ENCODE assay signal across 19 cellular contexts in the genomic region with DNA sequence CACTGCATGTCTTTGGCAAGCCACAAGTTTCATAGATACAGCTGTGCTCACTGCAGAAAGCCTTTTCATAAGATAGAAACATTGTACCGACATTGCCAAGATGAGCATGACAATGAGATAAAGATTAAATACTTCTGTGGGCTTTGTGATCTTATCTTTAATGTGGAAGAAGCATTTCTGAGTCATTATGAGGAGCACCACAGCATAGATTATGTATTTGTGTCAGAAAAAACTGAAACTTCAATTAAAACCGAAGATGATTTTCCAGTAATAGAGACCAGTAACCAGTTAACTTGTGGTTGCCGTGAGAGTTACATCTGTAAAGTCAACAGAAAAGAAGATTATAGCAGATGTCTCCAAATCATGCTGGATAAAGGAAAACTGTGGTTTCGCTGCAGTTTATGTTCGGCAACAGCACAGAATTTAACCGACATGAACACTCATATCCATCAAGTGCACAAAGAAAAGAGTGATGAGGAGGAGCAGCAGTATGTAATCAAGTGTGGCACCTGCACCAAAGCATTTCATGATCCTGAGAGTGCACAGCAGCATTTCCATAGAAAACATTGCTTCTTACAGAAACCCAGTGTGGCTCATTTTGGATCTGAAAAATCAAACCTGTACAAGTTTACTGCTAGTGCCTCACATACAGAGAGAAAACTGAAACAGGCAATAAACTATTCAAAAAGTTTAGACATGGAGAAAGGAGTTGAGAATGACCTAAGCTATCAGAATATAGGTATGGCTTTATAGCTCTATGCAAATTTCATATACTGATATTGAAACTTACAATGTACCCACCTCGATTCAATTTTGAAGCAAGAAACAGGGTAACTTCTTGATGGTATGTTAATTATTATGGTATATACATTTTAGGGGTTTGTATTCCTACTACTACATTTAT. TPM values are rescaled to one million over a fixed set of nuclear protein-coding genes. Genes with fewer than 3 reads are reported as not detected.
A peak's percentile ranks its signal among the peaks of the same experiment; 100 is the strongest.
DNase-seq lines count a peak whose midpoint lies in the region; ATAC-seq, FAIRE-seq and TF ChIP-seq lines count a peak whose summit lies in the region.
"Had no signal": no experiment of that assay in that cellular context is flagged by ENCODE, and none has a peak within 500 bp of the region (broad histone marks: within the 10 kb centered on the region; RNA-seq: fewer than 3 reads in every experiment).

No MANE protein-coding gene starts in this region.

- intact Hi-C loops in activated CD4-positive, alpha-beta T cell treated with anti-CD3 and anti-CD28 coated beads, Interleukin-2, amount 10 ng/mL, durations not matched to agents 24 days and 14 days (cut with micrococcal nuclease), result loop anchor here (1.0 kb wide), 3 partner anchors 10 to 59 kb away; a partner anchor contains a TSS

- no peak for ATAC-seq in effector memory CD8-positive, alpha-beta T cell (replicated peaks)
- ATAC-seq in stimulated activated memory B cell treated with anti-CD40 and anti-IgM and Interleukin-4, amounts not matched to agents 10 μg/mL and 1 μg/mL and 100 μg/mL, for 72 hours, result no peak

- H3K27me3 Mint-ChIP-seq in activated CD4-positive, alpha-beta T cell treated with anti-CD3 and anti-CD28 coated beads, Interleukin-2, amount 10 ng/mL, durations not matched to agents 24 days and 14 days, result no peaks in the 10 kb centered on the region
- H3K27me3 Mint-ChIP-seq in activated CD4-positive, alpha-beta memory T cell treated with anti-CD3 and anti-CD28 coated beads, Interleukin-2, amount 10 ng/mL, durations not matched to agents 7 days and 5 days, result no peaks in the 10 kb centered on the region
- H3K27me3 Mint-ChIP-seq in effector memory CD8-positive, alpha-beta T cell, result no peaks in the 10 kb centered on the region
- no peaks in the 10 kb centered on the region for H3K27me3 Mint-ChIP-seq in stimulated activated memory B cell treated with anti-CD40 and anti-IgM and Interleukin-4, amounts not matched to agents 10 μg/mL and 1 μg/mL and 100 μg/mL, for 72 hours
- H3K27me3 Mint-ChIP-seq: B cell, IgD-negative memory B cell had no signal

- POLR2A ChIA-PET in activated CD4-positive, alpha-beta memory T cell treated with anti-CD3 and anti-CD28 coated beads, Interleukin-2, amount 10 ng/mL, durations not matched to agents 7 days and 5 days (lab: Charles Lee), result no interaction called here

- peak overlapping the region; percentile 51 for H3K4me3 Mint-ChIP-seq in activated CD4-positive, alpha-beta T cell treated with anti-CD3 and anti-CD28 coated beads, Interleukin-2, amount 10 ng/mL, durations not matched to agents 24 days and 14 days
- H3K4me3 Mint-ChIP-seq in activated CD4-positive, alpha-beta memory T cell treated with anti-CD3 and anti-CD28 coated beads, Interleukin-2, amount 10 ng/mL, durations not matched to agents 7 days and 5 days, result peak overlapping the region; percentile 38
- no peak overlapping the region for H3K4me3 Mint-ChIP-seq in effector memory CD8-positive, alpha-beta T cell
- no peak overlapping the region for H3K4me3 Mint-ChIP-seq in stimulated activated memory B cell treated with anti-CD40 and anti-IgM and Interleukin-4, amounts not matched to agents 10 μg/mL and 1 μg/mL and 100 μg/mL, for 72 hours
- H3K4me3 Mint-ChIP-seq: B cell, HFFc6, IgD-negative memory B cell had no signal

- H3K4me1 Mint-ChIP-seq in activated CD4-positive, alpha-beta T cell treated with anti-CD3 and anti-CD28 coated beads, Interleukin-2, amount 10 ng/mL, durations not matched to agents 24 days and 14 days, result peaks cover 16% of the 10 kb centered on the region
- peaks cover 26% of the 10 kb centered on the region for H3K4me1 Mint-ChIP-seq in activated CD4-positive, alpha-beta memory T cell treated with anti-CD3 and anti-CD28 coated beads, Interleukin-2, amount 10 ng/mL, durations not matched to agents 7 days and 5 days
- peaks cover 0 to 7% of the 10 kb centered on the region in 2 donors for H3K4me1 Mint-ChIP-seq in effector memory CD8-positive, alpha-beta T cell (ENCODE audit: low read depth in 2 of 2)
- no peaks in the 10 kb centered on the region for H3K4me1 Mint-ChIP-seq in stimulated activated memory B cell treated with anti-CD40 and anti-IgM and Interleukin-4, amounts not matched to agents 10 μg/mL and 1 μg/mL and 100 μg/mL, for 72 hours
- H3K4me1 Mint-ChIP-seq: B cell, IgD-negative memory B cell had no signal

- CTCF ChIA-PET in activated CD4-positive, alpha-beta memory T cell treated with anti-CD3 and anti-CD28 coated beads, Interleukin-2, amount 10 ng/mL, durations not matched to agents 7 days and 5 days (lab: Charles Lee), result no interaction called here

- no peak for DNase-seq in activated CD4-positive, alpha-beta T cell treated with anti-CD3 and anti-CD28 coated beads, Interleukin-2, amount 10 ng/mL, durations not matched to agents 24 days and 14 days
- no peak for DNase-seq in activated CD4-positive, alpha-beta T cell treated with anti-CD3 and anti-CD28 coated beads, Interleukin-2, amount 50 U/mL, for 4 hours
- DNase-seq in H54 (ENCODE audit: insufficient read length, low spot score) (no peak), germinal center (ENCODE audit: low spot score) (no peak)
- no peak for DNase-seq in activated CD4-positive, alpha-beta memory T cell treated with anti-CD3 and anti-CD28 coated beads, Interleukin-2, amount 10 ng/mL, durations not matched to agents 7 days and 5 days
- DNase-seq in effector memory CD8-positive, alpha-beta T cell, result no peak
- DNase-seq in stimulated activated naive CD4-positive, alpha-beta T cell treated with Interleukin-2 at 50 U/mL for 16 hours (lab: John Stamatoyannopoulos, UW), result no peak
- DNase-seq: activated effector memory CD4-positive, alpha-beta T cell treated with Interleukin-2 at 50 U/mL for 16 hours; effector CD8-positive, alpha-beta T cell; esophagus squamous epithelium; HFFc6; NCI-H1694; NCI-H69; nucleus accumbens; small intestine; stimulated activated CD4-positive, alpha-beta T cell treated with anti-CD3 and anti-CD28 coated beads, Interleukin-4, amount 100 ng/mL, for 4 hours had no signal

- TF ChIP-seq POLR2A in H54 (IDR thresholded peaks at IDR 0.05; ENCODE audit: low read depth, low read length), result no peak

- peaks cover 7% of the 10 kb centered on the region for H3K9me3 Mint-ChIP-seq in activated CD4-positive, alpha-beta T cell treated with anti-CD3 and anti-CD28 coated beads, Interleukin-2, amount 10 ng/mL, durations not matched to agents 24 days and 14 days
- H3K9me3 Mint-ChIP-seq in activated CD4-positive, alpha-beta memory T cell treated with anti-CD3 and anti-CD28 coated beads, Interleukin-2, amount 10 ng/mL, durations not matched to agents 7 days and 5 days, result no peaks in the 10 kb centered on the region
- H3K9me3 Mint-ChIP-seq in effector memory CD8-positive, alpha-beta T cell, result no peaks in the 10 kb centered on the region
- H3K9me3 Mint-ChIP-seq in stimulated activated memory B cell treated with anti-CD40 and anti-IgM and Interleukin-4, amounts not matched to agents 10 μg/mL and 1 μg/mL and 100 μg/mL, for 72 hours, result no peaks in the 10 kb centered on the region
- H3K9me3 Mint-ChIP-seq: HFFc6, IgD-negative memory B cell had no signal

- H3K36me3 Mint-ChIP-seq in activated CD4-positive, alpha-beta T cell treated with anti-CD3 and anti-CD28 coated beads, Interleukin-2, amount 10 ng/mL, durations not matched to agents 24 days and 14 days (ENCODE audit: low read depth), result peaks cover 61% of the 10 kb centered on the region
- peaks cover 70% of the 10 kb centered on the region for H3K36me3 Mint-ChIP-seq in activated CD4-positive, alpha-beta memory T cell treated with anti-CD3 and anti-CD28 coated beads, Interleukin-2, amount 10 ng/mL, durations not matched to agents 7 days and 5 days (ENCODE audit: low read depth)
- H3K36me3 Mint-ChIP-seq in effector memory CD8-positive, alpha-beta T cell (ENCODE audit: insufficient read depth), result peaks cover 41% of the 10 kb centered on the region
- peaks cover 54% of the 10 kb centered on the region for H3K36me3 Mint-ChIP-seq in stimulated activated memory B cell treated with anti-CD40 and anti-IgM and Interleukin-4, amounts not matched to agents 10 μg/mL and 1 μg/mL and 100 μg/mL, for 72 hours

- H3K27ac Mint-ChIP-seq in activated CD4-positive, alpha-beta T cell treated with anti-CD3 and anti-CD28 coated beads, Interleukin-2, amount 10 ng/mL, durations not matched to agents 24 days and 14 days, result peak overlapping the region; percentile 88
- peak overlapping the region; percentile 57 for H3K27ac Mint-ChIP-seq in activated CD4-positive, alpha-beta memory T cell treated with anti-CD3 and anti-CD28 coated beads, Interleukin-2, amount 10 ng/mL, durations not matched to agents 7 days and 5 days
- H3K27ac Mint-ChIP-seq in effector memory CD8-positive, alpha-beta T cell, result peak overlapping the region; percentile 7 to 52
- no peak overlapping the region for H3K27ac Mint-ChIP-seq in stimulated activated memory B cell treated with anti-CD40 and anti-IgM and Interleukin-4, amounts not matched to agents 10 μg/mL and 1 μg/mL and 100 μg/mL, for 72 hours
- H3K27ac Mint-ChIP-seq: B cell, HFFc6, IgD-negative memory B cell had no signal

- FAIRE-seq in H54 (lab: Jason Lieb, UNC), result peak; percentile 84
- FAIRE-seq: small intestine had no signal

RNA-seq across cellular contexts. Expression of a gene that starts 23.9 kb away (rescaled TPM):
- total RNA-seq in activated CD4-positive, alpha-beta T cell treated with anti-CD3 and anti-CD28 coated beads, Interleukin-2, amount 10 ng/mL, durations not matched to agents 24 days and 14 days, result 13.1 and 13.2 TPM in 2 replicates
- 1 to 10 TPM; 5.7 to 5.8 TPM for total RNA-seq in activated CD4-positive, alpha-beta memory T cell treated with anti-CD3 and anti-CD28 coated beads, Interleukin-2, amount 10 ng/mL, durations not matched to agents 7 days and 5 days

RNA-seq across cellular contexts. Expression of a gene that starts 58.2 kb away (rescaled TPM):
- total RNA-seq in activated CD4-positive, alpha-beta T cell treated with anti-CD3 and anti-CD28 coated beads, Interleukin-2, amount 10 ng/mL, durations not matched to agents 24 days and 14 days, result 58.1 and 61.2 TPM in 2 replicates
- total RNA-seq in activated CD4-positive, alpha-beta memory T cell treated with anti-CD3 and anti-CD28 coated beads, Interleukin-2, amount 10 ng/mL, durations not matched to agents 7 days and 5 days, result 10 to 100 TPM; 55.9 to 56.4 TPM

Comparison
In these comparisons a context has a peak if more than half of its experiments do, and no peak if none do; other contexts are left out.
1. H3K4me3 Mint-ChIP-seq: peak in activated CD4-positive, alpha-beta T cell treated with anti-CD3 and anti-CD28 coated beads, Interleukin-2, amount 10 ng/mL, durations not matched to agents 24 days and 14 days (single experiment) and activated CD4-positive, alpha-beta memory T cell treated with anti-CD3 and anti-CD28 coated beads, Interleukin-2, amount 10 ng/mL, durations not matched to agents 7 days and 5 days (single experiment); none in effector memory CD8-positive, alpha-beta T cell (0 of 2) and stimulated activated memory B cell treated with anti-CD40 and anti-IgM and Interleukin-4, amounts not matched to agents 10 μg/mL and 1 μg/mL and 100 μg/mL, for 72 hours (single experiment).